In genomic region chr15:65829150-65829764, GRCh38 we compare ENCODE assay signal across 8 cellular contexts. TPM values are rescaled to one million over a fixed set of nuclear protein-coding genes. Genes with fewer than 3 reads are reported as not detected.
DNase-seq lines count a peak whose midpoint lies in the region; TF ChIP-seq lines count a peak whose summit lies in the region.

No MANE protein-coding gene starts in this region.

- no peaks in the 10 kb centered on the region for H3K79me2 ChIP-seq in OCI-LY7 (ENCODE audit: insufficient read depth, low read depth, low read length)
- H3K79me2 ChIP-seq in osteoblast (ENCODE audit: insufficient read depth, low read length), result no peaks in the 10 kb centered on the region

- no peak overlapping the region for H3K27ac ChIP-seq in OCI-LY7 (ENCODE audit: low read depth, low read length, poor library complexity, severe bottlenecking)
- no peak overlapping the region for H3K27ac ChIP-seq in osteoblast (ENCODE audit: low read depth, low read length)

- intact Hi-C loops in OCI-LY7 (cut with micrococcal nuclease; ENCODE audit: unreplicated experiment) (loop anchor here (1.0 kb wide), 1 partner anchor 191 kb away; no protein-coding TSS in a partner anchor), posterior vena cava (cut with DNase I) (no loop called here)

- POLR2A ChIA-PET in OCI-LY7 (lab: Charles Lee), result no interaction called here

- H3K36me3 ChIP-seq in BE2C (no peaks in the 10 kb centered on the region), OCI-LY7 (ENCODE audit: insufficient read depth, low read length) (no peaks in the 10 kb centered on the region), osteoblast (ENCODE audit: insufficient read depth, low read length) (no peaks in the 10 kb centered on the region)

- H3K4me2 ChIP-seq in OCI-LY7 (ENCODE audit: low read length), result no peak overlapping the region
- no peak overlapping the region for H3K4me2 ChIP-seq in osteoblast (ENCODE audit: insufficient read depth, low read length)

- no peaks in the 10 kb centered on the region for H3K9me3 ChIP-seq in BE2C
- no peaks in the 10 kb centered on the region for H3K9me3 ChIP-seq in OCI-LY7 (ENCODE audit: low read length)
- H3K9me3 ChIP-seq in osteoblast (ENCODE audit: low read depth, low read length), result no peaks in the 10 kb centered on the region

- H3K4me3 ChIP-seq in BE2C (ENCODE audit: low read depth, low read length) (no peak overlapping the region), GM12864 (ENCODE audit: low read depth, low read length) (no peak overlapping the region), OCI-LY7 (ENCODE audit: low read depth, low read length, poor library complexity, severe bottlenecking) (no peak overlapping the region), osteoblast (ENCODE audit: insufficient read depth, low read length) (no peak overlapping the region)

- H3K4me1 ChIP-seq in BE2C, result peaks cover 11% of the 10 kb centered on the region
- peaks cover 16% of the 10 kb centered on the region for H3K4me1 ChIP-seq in OCI-LY7 (ENCODE audit: insufficient read depth, low read length, poor library complexity, severe bottlenecking)
- H3K4me1 ChIP-seq in osteoblast (ENCODE audit: insufficient read depth, low read length), result peaks cover 27% of the 10 kb centered on the region

- H3K9me2 ChIP-seq in OCI-LY7 (ENCODE audit: insufficient read depth, low read length), result no peaks in the 10 kb centered on the region

- no TSS peak for BruUV-seq in OCI-LY7 (replicated peaks; lab: Mats Ljungman, UMichigan)

- DNase-seq in BE2C (no peak), GM12864 (ENCODE audit: low read depth) (no peak), OCI-LY7 (ENCODE audit: low spot score) (peak; percentile 73), dermis microvascular lymphatic vessel endothelial cell (ENCODE audit: low read depth in 2 of 2) (peak; percentile 45 to 63), osteoblast (ENCODE audit: insufficient read length, low spot score, missing footprints) (no peak), NCI-H128 (lab: John Stamatoyannopoulos, UW; ENCODE audit: unreplicated experiment) (no peak), posterior vena cava (ENCODE audit: low spot score) (no peak), GM19238 (ENCODE audit: insufficient read length, low spot score) (no peak)

- H3K27me3 ChIP-seq in BE2C (no peaks in the 10 kb centered on the region), osteoblast (ENCODE audit: insufficient read depth, low read length) (no peaks in the 10 kb centered on the region)

- H2AFZ ChIP-seq in OCI-LY7 (ENCODE audit: low read length), result peak overlapping the region; percentile 30; the same call in 1 of the 2 replicates
- no peak overlapping the region for H2AFZ ChIP-seq in osteoblast (ENCODE audit: low read length)

- TF ChIP-seq CTCF in BE2C (IDR thresholded peaks at IDR 0.05; ENCODE audit: low read depth, low read length), result peak; percentile 59
- TF ChIP-seq CTCF in GM12864 (IDR thresholded peaks at IDR 0.05; ENCODE audit: low read depth, low read length, missing control alignments), result peak; percentile 58
- peak; percentile 87 for TF ChIP-seq CTCF in OCI-LY7 (conservative IDR thresholded peaks at IDR 0.05; ENCODE audit: low read length)
- peak; percentile 45 for TF ChIP-seq CTCF in osteoblast (IDR thresholded peaks at IDR 0.05; ENCODE audit: extremely low read depth, low read depth, low read length)

- H4K20me1 ChIP-seq in OCI-LY7 (ENCODE audit: insufficient read depth, low read length), result no peaks in the 10 kb centered on the region
- H4K20me1 ChIP-seq in osteoblast (ENCODE audit: insufficient read depth, low read length), result no peaks in the 10 kb centered on the region

- CTCF ChIA-PET in OCI-LY7 (lab: Charles Lee; ENCODE audit: unreplicated experiment), result interaction anchor here (0.7 kb wide), 1 partner anchor 191 kb away, joined by 3 read pairs; no protein-coding TSS in a partner anchor

RNA-seq across cellular contexts. Expression of gene DENND4A, which starts 37.2 kb away (rescaled TPM):
- polyA plus RNA-seq in BE2C (2012; ENCODE audit: insufficient read depth, insufficient read length, low read depth), result 14.0 TPM
- 42.7 and 47.9 TPM in 2 replicates for total RNA-seq in OCI-LY7 (2014; rRNA removed; shearing (Covaris generic))
- 86.5 and 96.3 TPM in 2 replicates for total RNA-seq in OCI-LY7 (2022)
- total RNA-seq in dermis microvascular lymphatic vessel endothelial cell, result 18.6 and 24.0 TPM in 2 replicates
- total RNA-seq in osteoblast, result 30.4 and 32.7 TPM in 2 replicates
- total RNA-seq in posterior vena cava, result 10 to 100 TPM; 28.6 to 30.1 TPM

RNA-seq across cellular contexts. Expression of gene RAB11A, which starts 40.0 kb away (rescaled TPM):
- polyA plus RNA-seq in BE2C (2012; ENCODE audit: insufficient read depth, insufficient read length, low read depth), result 233 TPM
- 116 and 130 TPM in 2 replicates for total RNA-seq in OCI-LY7 (2014; rRNA removed; shearing (Covaris generic))
- total RNA-seq in OCI-LY7 (2022) (196 and 197 TPM in 2 replicates), dermis microvascular lymphatic vessel endothelial cell (126 and 278 TPM in 2 replicates), osteoblast (55.7 and 68.0 TPM in 2 replicates), posterior vena cava (100 to 1,000 TPM; 176 to 182 TPM)

Comparison
In these comparisons a context has a peak if more than half of its experiments do, and no peak if none do; other contexts are left out.
1. DNase-seq: peak in OCI-LY7 (single experiment) and dermis microvascular lymphatic vessel endothelial cell (2 of 2); none in BE2C (single experiment), GM12864 (single experiment), osteoblast (single experiment), NCI-H128 (single experiment), posterior vena cava (single experiment) and GM19238 (single experiment).
2. Peak in every context shown above with its lines, with median percentiles within 50 percentile points of each other: CTCF ChIP-seq.